ENCODE assay signal across 8 cellular contexts in the genomic region with DNA sequence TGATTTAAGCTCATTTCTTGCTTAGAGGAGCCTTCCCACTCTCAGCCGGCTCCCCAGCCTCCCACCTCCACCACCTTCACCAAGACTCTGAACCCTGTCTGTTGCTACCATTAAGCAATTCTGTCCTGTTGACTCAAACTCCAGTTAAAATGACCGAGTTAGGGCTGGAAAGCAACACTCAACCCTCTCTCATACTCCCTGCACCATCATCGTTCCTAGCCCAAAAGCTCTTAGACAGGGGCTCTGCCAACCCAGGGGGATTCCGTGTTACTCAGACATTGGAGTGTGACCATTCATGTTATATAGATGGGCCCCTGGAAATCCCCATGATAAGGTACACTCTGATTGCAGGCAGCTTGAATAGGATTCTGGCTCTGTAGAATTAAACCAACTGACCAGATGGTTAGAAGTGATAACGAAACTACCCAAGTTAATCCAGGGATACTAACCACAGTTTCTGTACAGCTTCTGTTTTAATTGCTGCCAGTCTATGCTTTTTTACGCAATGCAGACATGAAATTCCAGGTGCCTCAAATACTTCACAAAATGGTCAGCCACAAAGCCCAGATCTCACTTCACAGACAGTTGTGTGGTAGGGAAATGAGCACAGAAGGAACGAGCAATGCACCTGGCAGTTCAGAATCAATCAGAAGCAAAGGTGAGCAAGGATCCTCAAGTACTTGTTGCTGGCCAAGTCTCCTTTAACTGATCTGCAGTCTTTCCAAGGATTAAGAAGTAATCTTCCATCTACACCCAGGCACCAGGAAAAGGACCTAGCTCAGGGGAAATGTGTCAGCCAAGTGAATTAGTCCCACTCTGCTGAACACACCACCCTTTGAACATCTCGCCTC. TPM values are rescaled to one million over a fixed set of nuclear protein-coding genes. Genes with fewer than 3 reads are reported as not detected.
A peak's percentile ranks its signal among the peaks of the same experiment; 100 is the strongest.
DNase-seq lines count a peak whose midpoint lies in the region; ATAC-seq and TF ChIP-seq lines count a peak whose summit lies in the region.

No MANE protein-coding gene starts in this region.

- no TSS peak for BruUV-seq in Calu3 (replicated peaks; lab: Mats Ljungman, UMichigan)

- DNase-seq in Calu3 (no peak), iris pigment epithelial cell (ENCODE audit: low read depth) (peak; percentile 5), uterus (no peak), DMS53 treated with DMSO at 0.1 percent for 48 hours (lab: John Stamatoyannopoulos, UW; ENCODE audit: unreplicated experiment) (no peak), EL (no peak)

- peak overlapping the region; percentile 77 for H3K4me3 Mint-ChIP-seq in Calu3 (ENCODE audit: low read depth, unreplicated experiment)

- H3K9me3 Mint-ChIP-seq in Calu3 (ENCODE audit: low read depth, unreplicated experiment) = no peaks in the 10 kb centered on the region

- ATAC-seq in GM21737 (IDR thresholded peaks at IDR 0.05; ENCODE audit: unreplicated experiment) (peak; percentile 51), SK-N-SH treated with all-trans-retinoic acid at 6 μM for 48 hours (peak; percentile 5; the same call in 2 of the 3 replicates), HG03439 (IDR thresholded peaks at IDR 0.05; ENCODE audit: unreplicated experiment) (no peak)

- peaks cover 31% of the 10 kb centered on the region for H3K4me1 Mint-ChIP-seq in Calu3 (ENCODE audit: low read depth, unreplicated experiment)

- CTCF ChIA-PET in Calu3 (lab: Charles Lee) = interaction anchor here (0.6 kb wide), 1 partner anchor 55 kb away, joined by 5 read pairs; no protein-coding TSS in a partner anchor

- no peak for TF ChIP-seq POLR2A in uterus (IDR thresholded peaks at IDR 0.05)

- peaks cover 61% of the 10 kb centered on the region for H3K27me3 Mint-ChIP-seq in Calu3 (ENCODE audit: unreplicated experiment)

- no peak overlapping the region for H3K27ac Mint-ChIP-seq in Calu3 (ENCODE audit: unreplicated experiment)

- H3K36me3 Mint-ChIP-seq in Calu3 (ENCODE audit: insufficient read depth, unreplicated experiment) = peaks cover 19% of the 10 kb centered on the region

- peaks cover 0 to 12% of the 10 kb centered on the region in 2 donors for H3K4me1 ChIP-seq in uterus

- peak overlapping the region in 1 of 2 donors; percentile 18 for H3K27ac ChIP-seq in uterus

- H3K4me3 ChIP-seq in uterus = no peak overlapping the region

- H3K36me3 ChIP-seq in uterus = no peaks in the 10 kb centered on the region

- peaks cover 0 to 12% of the 10 kb centered on the region in 2 donors for H3K27me3 ChIP-seq in uterus

- intact Hi-C loops in Calu3 (cut with micrococcal nuclease; ENCODE audit: unreplicated experiment) (no loop called here), uterus (cut with DNase I; ENCODE audit: low total_unique reads) (no loop called here)

- H3K9me3 ChIP-seq in uterus = no peaks in the 10 kb centered on the region

- TF ChIP-seq CTCF in Calu3 (IDR thresholded peaks at IDR 0.05; ENCODE audit: unreplicated experiment) = no peak
- TF ChIP-seq CTCF in uterus (IDR thresholded peaks at IDR 0.05) = no peak

TF ChIP-seq in SK-N-SH treated with all-trans-retinoic acid at 6 μM for 48 hours, 23 proteins besides CTCF, POLR2A, EP300 and RAD21:
- TF ChIP-seq, protein P1, sequence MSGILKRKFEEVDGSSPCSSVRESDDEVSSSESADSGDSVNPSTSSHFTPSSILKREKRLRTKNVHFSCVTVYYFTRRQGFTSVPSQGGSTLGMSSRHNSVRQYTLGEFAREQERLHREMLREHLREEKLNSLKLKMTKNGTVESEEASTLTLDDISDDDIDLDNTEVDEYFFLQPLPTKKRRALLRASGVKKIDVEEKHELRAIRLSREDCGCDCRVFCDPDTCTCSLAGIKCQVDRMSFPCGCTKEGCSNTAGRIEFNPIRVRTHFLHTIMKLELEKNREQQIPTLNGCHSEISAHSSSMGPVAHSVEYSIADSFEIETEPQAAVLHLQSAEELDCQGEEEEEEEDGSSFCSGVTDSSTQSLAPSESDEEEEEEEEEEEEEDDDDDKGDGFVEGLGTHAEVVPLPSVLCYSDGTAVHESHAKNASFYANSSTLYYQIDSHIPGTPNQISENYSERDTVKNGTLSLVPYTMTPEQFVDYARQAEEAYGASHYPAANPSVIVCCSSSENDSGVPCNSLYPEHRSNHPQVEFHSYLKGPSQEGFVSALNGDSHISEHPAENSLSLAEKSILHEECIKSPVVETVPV (CRISPR knock-in tag; IDR thresholded peaks at IDR 0.05) = no peak
- TF ChIP-seq ZNF565 (CRISPR knock-in tag; conservative IDR thresholded peaks at IDR 0.05; ENCODE audit: low read depth) (no peak), PPARA (CRISPR knock-in tag; IDR thresholded peaks at IDR 0.05; ENCODE audit: borderline replicate concordance) (no peak)

RNA-seq across cellular contexts. Expression of a gene that starts 2.1 kb away (rescaled TPM):
- total RNA-seq in Calu3 (2022) (0.54 and 0.64 TPM in 2 replicates), uterus (1 to 10 TPM in 3 of 4 donors, not detected in 1; 1.5 to 6.7 (median 1.8) TPM)

RNA-seq across cellular contexts. Expression of a gene that starts 25.9 kb away (rescaled TPM):
- total RNA-seq in Calu3 (2022) (36.1 and 37.7 TPM in 2 replicates), uterus (10 to 100 TPM; 18.8 to 61.6 (median 22.7) TPM)
